Comparison of ENCODE assay signal across 8 cellular contexts in genomic region chr1:239951518-239952130, GRCh38.
DNase-seq lines count a peak whose midpoint lies in the region; ATAC-seq and TF ChIP-seq lines count a peak whose summit lies in the region.

No MANE protein-coding gene starts in this region.

- TF ChIP-seq CTCF in natural killer cell (IDR thresholded peaks at IDR 0.05) (peak; percentile 74), esophagus muscularis mucosa (IDR thresholded peaks at IDR 0.05) (peak; percentile 65 to 78 (median 76)), nephron progenitor cell (IDR thresholded peaks at IDR 0.05) (peak; percentile 90)

- ATAC-seq in natural killer cell (peak in 1 of 3 donors; percentile 49), HG03108 (IDR thresholded peaks at IDR 0.05; ENCODE audit: unreplicated experiment) (peak; percentile 53)
- no peak for ATAC-seq in natural killer cell treated with Interleukin-12 subunit alpha and Interleukin-12 subunit beta and Interleukin-15 and Interleukin-18, amount 100 ng/mL, for 72 hours

- H3K9me3 Mint-ChIP-seq in natural killer cell (no peaks in the 10 kb centered on the region), nephron progenitor cell (no peaks in the 10 kb centered on the region)
- H3K9me3 Mint-ChIP-seq in natural killer cell treated with Interleukin-12 subunit alpha and Interleukin-12 subunit beta and Interleukin-15 and Interleukin-18, amount 100 ng/mL, for 72 hours, result no peaks in the 10 kb centered on the region

- no peaks in the 10 kb centered on the region for H3K36me3 Mint-ChIP-seq in natural killer cell
- H3K36me3 Mint-ChIP-seq in natural killer cell treated with Interleukin-12 subunit alpha and Interleukin-12 subunit beta and Interleukin-15 and Interleukin-18, amount 100 ng/mL, for 72 hours, result no peaks in the 10 kb centered on the region
- no peaks in the 10 kb centered on the region for H3K36me3 Mint-ChIP-seq in nephron progenitor cell (ENCODE audit: low read depth)

- no peaks in the 10 kb centered on the region for H3K36me3 ChIP-seq in esophagus muscularis mucosa

- peaks cover 0 to 17% (median 0%) of the 10 kb centered on the region in 4 donors for H3K27me3 ChIP-seq in esophagus muscularis mucosa

- no peak overlapping the region for H3K27ac Mint-ChIP-seq in natural killer cell
- no peak overlapping the region for H3K27ac Mint-ChIP-seq in natural killer cell treated with Interleukin-12 subunit alpha and Interleukin-12 subunit beta and Interleukin-15 and Interleukin-18, amount 100 ng/mL, for 72 hours
- no peak overlapping the region for H3K27ac Mint-ChIP-seq in nephron progenitor cell

- H3K4me3 ChIP-seq in esophagus muscularis mucosa, result no peak overlapping the region

- H3K4me1 ChIP-seq in esophagus muscularis mucosa, result no peaks in the 10 kb centered on the region

- H3K27ac ChIP-seq in esophagus muscularis mucosa (replicated peaks in 1 of 4), result no peak overlapping the region

- TF ChIP-seq POLR2A in esophagus muscularis mucosa (IDR thresholded peaks at IDR 0.05; ENCODE audit: low read depth), result no peak

- H3K4me1 Mint-ChIP-seq in natural killer cell (no peaks in the 10 kb centered on the region), nephron progenitor cell (peaks cover 44% of the 10 kb centered on the region)
- H3K4me1 Mint-ChIP-seq in natural killer cell treated with Interleukin-12 subunit alpha and Interleukin-12 subunit beta and Interleukin-15 and Interleukin-18, amount 100 ng/mL, for 72 hours (ENCODE audit: low read depth in 2 of 2), result no peaks in the 10 kb centered on the region

- no peak for DNase-seq in natural killer cell
- DNase-seq in natural killer cell treated with Interleukin-12 subunit alpha and Interleukin-12 subunit beta and Interleukin-15 and Interleukin-18, amount 100 ng/mL, for 72 hours (ENCODE audit: low spot score), result no peak
- DNase-seq in NCI-H345 treated with DMSO at 0.1 percent for 48 hours (lab: John Stamatoyannopoulos, UW; ENCODE audit: unreplicated experiment), result peak; percentile 53
- DNase-seq in activated CD4-positive, alpha-beta T cell treated with anti-CD3 and anti-CD28 coated beads, Interleukin-2, amount 50 U/mL, for 48 hours, result peak; percentile 49 to 65
- DNase-seq in esophagus muscularis mucosa (ENCODE audit: extremely low spot score), result no peak
- DNase-seq in nephron progenitor cell, result peak; percentile 80
- peak; percentile 62 for DNase-seq in ureter (ENCODE audit: low spot score)

- intact Hi-C loops in natural killer cell (cut with micrococcal nuclease) (loop anchor here (1.0 kb wide), 1 partner anchor 25 kb away; no protein-coding TSS in a partner anchor), esophagus muscularis mucosa (cut with DNase I) (no loop called here)

- no peaks in the 10 kb centered on the region for H3K9me3 ChIP-seq in esophagus muscularis mucosa

- TF ChIP-seq EP300 in esophagus muscularis mucosa (IDR thresholded peaks at IDR 0.05), result no peak

- H3K4me3 Mint-ChIP-seq in natural killer cell, result no peak overlapping the region
- H3K4me3 Mint-ChIP-seq in natural killer cell treated with Interleukin-12 subunit alpha and Interleukin-12 subunit beta and Interleukin-15 and Interleukin-18, amount 100 ng/mL, for 72 hours, result no peak overlapping the region
- H3K4me3 Mint-ChIP-seq in nephron progenitor cell, result no peak overlapping the region

- WGBS in esophagus muscularis mucosa, result 35% methylated on average over 3 of the region's 3 CpGs

- H3K27me3 Mint-ChIP-seq in natural killer cell (ENCODE audit: low read depth in 2 of 2), result no peaks in the 10 kb centered on the region
- H3K27me3 Mint-ChIP-seq in natural killer cell treated with Interleukin-12 subunit alpha and Interleukin-12 subunit beta and Interleukin-15 and Interleukin-18, amount 100 ng/mL, for 72 hours, result peaks cover 0 to 6% of the 10 kb centered on the region in 2 donors
- H3K27me3 Mint-ChIP-seq in nephron progenitor cell (ENCODE audit: low read depth, poor library complexity), result no peaks in the 10 kb centered on the region

Comparison
In these comparisons a context has a peak if more than half of its experiments do, and no peak if none do; other contexts are left out.
1. DNase-seq: peak in NCI-H345 treated with DMSO at 0.1 percent for 48 hours (single experiment), activated CD4-positive, alpha-beta T cell treated with anti-CD3 and anti-CD28 coated beads, Interleukin-2, amount 50 U/mL, for 48 hours (2 of 2), nephron progenitor cell (single experiment) and ureter (single experiment); none in natural killer cell (single experiment), natural killer cell treated with Interleukin-12 subunit alpha and Interleukin-12 subunit beta and Interleukin-15 and Interleukin-18, amount 100 ng/mL, for 72 hours (single experiment) and esophagus muscularis mucosa (single experiment).
2. Peak in every context shown above with its lines, with median percentiles within 50 percentile points of each other: CTCF ChIP-seq.